In genomic region chr7:101099969-101100781, GRCh38 we compare ENCODE assay signal across 8 cellular contexts. TPM values are rescaled to one million over a fixed set of nuclear protein-coding genes. Genes with fewer than 3 reads are reported as not detected.
A peak's percentile ranks its signal among the peaks of the same experiment; 100 is the strongest.
DNase-seq lines count a peak whose midpoint lies in the region; ATAC-seq and TF ChIP-seq lines count a peak whose summit lies in the region.

No MANE protein-coding gene starts in this region.

- H3K9me3 ChIP-seq in SJCRH30 (replicated peaks) (no peaks in the 10 kb centered on the region), ascending aorta (no peaks in the 10 kb centered on the region), hepatocyte (ENCODE audit: low read depth) (no peaks in the 10 kb centered on the region)

- DNase-seq in AG09309 (ENCODE audit: low read depth) (peak; percentile 96), HK-2 (ENCODE audit: unreplicated experiment) (peak; percentile 99), SJCRH30 (peak; percentile 91 to 93), ascending aorta (ENCODE audit: low spot score in 2 of 2) (peak; percentile 96 to 99), hepatocyte (ENCODE audit: low spot score) (peak; percentile 95), retina (peak; percentile 74)

- H3K27me3 ChIP-seq in SJCRH30 (no peaks in the 10 kb centered on the region), ascending aorta (no peaks in the 10 kb centered on the region), hepatocyte (no peaks in the 10 kb centered on the region)

- H3K9me2 ChIP-seq in hepatocyte (replicated peaks; ENCODE audit: insufficient read depth) = no peaks in the 10 kb centered on the region

- peak overlapping the region; percentile 50 for H3K4me2 ChIP-seq in hepatocyte

- no peak overlapping the region for H2AFZ ChIP-seq in hepatocyte

- WGBS in hepatocyte (ENCODE audit: low lambda C conversion rate, missing lambda C conversion rate) = 41% methylated on average over 26 of the region's 26 CpGs

- H3K36me3 ChIP-seq in SJCRH30 (no peaks in the 10 kb centered on the region), ascending aorta (no peaks in the 10 kb centered on the region), hepatocyte (replicated peaks; ENCODE audit: insufficient read depth, low read depth) (no peaks in the 10 kb centered on the region)

- no peaks in the 10 kb centered on the region for H3K79me2 ChIP-seq in hepatocyte

- H3K4me1 ChIP-seq in SJCRH30 (peaks cover 12% of the 10 kb centered on the region), ascending aorta (peaks cover 8 to 22% of the 10 kb centered on the region in 2 donors), hepatocyte (ENCODE audit: insufficient read depth) (peaks cover 12% of the 10 kb centered on the region)

- peak overlapping the region; percentile 56 for H3K27ac ChIP-seq in SJCRH30
- H3K27ac ChIP-seq in ascending aorta = peak overlapping the region; percentile 90 to 93
- H3K27ac ChIP-seq in hepatocyte = peak overlapping the region; percentile 86

- intact Hi-C loops in ascending aorta (cut with DNase I) = loop anchor here (1.0 kb wide), 2 partner anchors 17 to 27 kb away; partner anchors contain the start of gene SERPINE1

- ATAC-seq in GM21447 (IDR thresholded peaks at IDR 0.05; ENCODE audit: unreplicated experiment) (no peak), GM21360 (IDR thresholded peaks at IDR 0.05; ENCODE audit: unreplicated experiment) (no peak)

- H3K4me3 ChIP-seq in AG09309 (ENCODE audit: control insufficient read depth, low read depth, low read length) = no peak overlapping the region
- H3K4me3 ChIP-seq in SJCRH30 = no peak overlapping the region
- H3K4me3 ChIP-seq in ascending aorta = no peak overlapping the region
- H3K4me3 ChIP-seq in hepatocyte = no peak overlapping the region

- H4K20me1 ChIP-seq in hepatocyte (ENCODE audit: insufficient read depth, poor library complexity, severe bottlenecking) = no peaks in the 10 kb centered on the region

- TF ChIP-seq CTCF in AG09309 (IDR thresholded peaks at IDR 0.05; ENCODE audit: control insufficient read depth, insufficient read depth, low read depth, low read length, missing control alignments) = no peak
- no peak for TF ChIP-seq CTCF in ascending aorta (IDR thresholded peaks at IDR 0.05)
- no peak for TF ChIP-seq CTCF in hepatocyte (IDR thresholded peaks at IDR 0.05; ENCODE audit: poor library complexity)

RNA-seq across cellular contexts. Expression of gene TRIM56, which starts 14.9 kb away (rescaled TPM):
- total RNA-seq in SJCRH30 (2014; rRNA removed; shearing (Covaris generic)) = 6.7 and 8.3 TPM in 2 replicates
- total RNA-seq in ascending aorta (29.6 TPM), hepatocyte (10.0 and 13.1 TPM in 2 replicates)
- polyA plus RNA-seq in hepatocyte = 25.7 and 27.2 TPM in 2 replicates

RNA-seq across cellular contexts. Expression of gene SERPINE1, which starts 26.7 kb away (rescaled TPM):
- total RNA-seq in SJCRH30 (2014; rRNA removed; shearing (Covaris generic)) = 1.2 and 1.7 TPM in 2 replicates
- 1,267 TPM for total RNA-seq in ascending aorta
- 81.8 and 98.2 TPM in 2 replicates for total RNA-seq in hepatocyte
- 181 and 185 TPM in 2 replicates for polyA plus RNA-seq in hepatocyte

RNA-seq across cellular contexts. Expression of gene AP1S1, which starts 54.1 kb away (rescaled TPM):
- total RNA-seq in SJCRH30 (2014; rRNA removed; shearing (Covaris generic)) = 89.2 and 98.3 TPM in 2 replicates
- total RNA-seq in ascending aorta (77.4 TPM), hepatocyte (85.8 and 118 TPM in 2 replicates)
- 31.1 and 32.0 TPM in 2 replicates for polyA plus RNA-seq in hepatocyte

Comparison
In these comparisons a context has a peak if more than half of its experiments do, and no peak if none do; other contexts are left out.
1. RNA of gene SERPINE1, which starts 26.7 kb away (total RNA-seq): 1,267 TPM in ascending aorta (single experiment) and 81.8 to 98.2 TPM in hepatocyte; 1.2 to 1.7 TPM in SJCRH30; every median in the first group is over 10 times any median in the second.
2. Peak in every context shown above with its lines, with median percentiles within 50 percentile points of each other: DNase-seq and H3K27ac ChIP-seq.